8 cellular contexts compared by ENCODE assay signal in genomic region chr5:54310433-54311177, GRCh38. TPM values are rescaled to one million over a fixed set of nuclear protein-coding genes. Genes with fewer than 3 reads are reported as not detected.
DNase-seq lines count a peak whose midpoint lies in the region; ATAC-seq and TF ChIP-seq lines count a peak whose summit lies in the region.

ARL15 (minus strand) TSS chr5:54310573.

- peak within 1 kb of the TSS; percentile 25 for H2BK12ac ChIP-seq in trophoblast cell (ENCODE audit: low read length)

- WGBS in trophoblast cell (ENCODE audit: extremely low coverage, insufficient coverage, insufficient read length), result no CpG with 5 or more reads among the region's 51 CpGs
- WGBS in transverse colon (ENCODE audit: low coverage in 1 of 2), 2 donors, result 0% methylated on average over 42 of the region's 51 CpGs; no CpG with 5 or more reads in 1 of the 2 donors

- H3K36me3 ChIP-seq in adipocyte (ENCODE audit: control insufficient read depth, insufficient read depth, low read length, severe bottlenecking) (no peaks in the 10 kb centered on the region), trophoblast cell (ENCODE audit: control insufficient read depth in 1 of 2, insufficient read depth in 2 of 2, low read length in 2 of 2) (no peaks in the 10 kb centered on the region), transverse colon (no peaks in the 10 kb centered on the region)

- H3K9me3 ChIP-seq in adipocyte (ENCODE audit: control insufficient read depth, low read length) (no peaks in the 10 kb centered on the region), trophoblast cell (ENCODE audit: insufficient read depth, low read depth, low read length) (no peaks in the 10 kb centered on the region), transverse colon (no peaks in the 10 kb centered on the region)

- peak within 1 kb of the TSS; percentile 88 for H2BK5ac ChIP-seq in trophoblast cell (ENCODE audit: low read depth, low read length, poor library complexity)

- TF ChIP-seq EP300 in transverse colon (IDR thresholded peaks at IDR 0.05; ENCODE audit: low read depth), result no peak

- H3K4me2 ChIP-seq in trophoblast cell (ENCODE audit: low read length), result peak within 1 kb of the TSS; percentile 100

- H3K79me2 ChIP-seq in trophoblast cell (ENCODE audit: control insufficient read depth, insufficient read depth, low read length, poor library complexity), result peaks cover 3% of the 10 kb centered on the region

- peak within 1 kb of the TSS; percentile 82 for H4K12ac ChIP-seq in trophoblast cell (ENCODE audit: low read depth, low read length)

- H3K4ac ChIP-seq in trophoblast cell (ENCODE audit: low read depth, low read length), result peak within 1 kb of the TSS; percentile 30

- TF ChIP-seq POLR2A in transverse colon (IDR thresholded peaks at IDR 0.05), result peak; percentile 100

- no peak within 1 kb of the TSS for H2AK5ac ChIP-seq in trophoblast cell (ENCODE audit: low read length)

- peaks cover 12% of the 10 kb centered on the region for H3K79me1 ChIP-seq in trophoblast cell (ENCODE audit: low read length)

- in situ Hi-C loops in transverse colon (cut with MboI; ENCODE audit: low pct_ligation_motif_present in 1 of 4, low pct_unique_long_range_greater_than_20kb in 1 of 4, low sequenced_read_pairs in 3 of 4), result no loop called here

- H3K4me1 ChIP-seq in adipocyte (ENCODE audit: control insufficient read depth, insufficient read depth, low read length) (peaks cover 18% of the 10 kb centered on the region), trophoblast cell (ENCODE audit: control insufficient read depth in 1 of 2, insufficient read depth in 2 of 2, low read length in 2 of 2) (no peaks in the 10 kb centered on the region), transverse colon (peaks cover 0 to 40% (median 13%) of the 10 kb centered on the region in 4 donors)

- TF ChIP-seq CTCF in GM12865 (IDR thresholded peaks at IDR 0.05; ENCODE audit: insufficient read depth, low read depth, low read length, missing control alignments) (no peak), transverse colon (IDR thresholded peaks at IDR 0.05) (no peak)

- peak within 1 kb of the TSS; percentile 28 for H2AFZ ChIP-seq in trophoblast cell (ENCODE audit: insufficient read depth, low read length, poor library complexity)

- peak within 1 kb of the TSS; percentile 56 for H3K18ac ChIP-seq in trophoblast cell (ENCODE audit: low read length)

- H2BK120ac ChIP-seq in trophoblast cell (ENCODE audit: insufficient read depth, low read length, poor library complexity), result peak within 1 kb of the TSS; percentile 87

- H3K9ac ChIP-seq in adipocyte (ENCODE audit: low read length) (peak within 1 kb of the TSS; percentile 98), trophoblast cell (ENCODE audit: low read length) (peak within 1 kb of the TSS; percentile 79)

- peak; percentile 98 for ATAC-seq in HG02763 (IDR thresholded peaks at IDR 0.05; ENCODE audit: unreplicated experiment)

- intact Hi-C loops in cardiac septum (cut with DNase I) (loop anchor here (2.0 to 5.0 kb wide), 2 partner anchors 56 to 177 kb away; no protein-coding TSS in a partner anchor), transverse colon (cut with DNase I; ENCODE audit: low total_unique reads) (no loop called here)

- no peak within 1 kb of the TSS for H3K23ac ChIP-seq in trophoblast cell (ENCODE audit: low read length)

- H3K4me3 ChIP-seq in GM12865 (ENCODE audit: low read depth, low read length) (peak within 1 kb of the TSS; percentile 90), adipocyte (ENCODE audit: low read length) (peak within 1 kb of the TSS; percentile 99), trophoblast cell (ENCODE audit: low read depth, low read length) (peak within 1 kb of the TSS; percentile 82), transverse colon (peak within 1 kb of the TSS; percentile 80 to 97 (median 88))

- H3K27me3 ChIP-seq in adipocyte (replicated peaks; ENCODE audit: control insufficient read depth, insufficient read depth, low read length), result no peaks in the 10 kb centered on the region
- no peaks in the 10 kb centered on the region for H3K27me3 ChIP-seq in trophoblast cell (ENCODE audit: insufficient read depth, low read length)
- H3K27me3 ChIP-seq in transverse colon, result no peaks in the 10 kb centered on the region

- peak within 1 kb of the TSS; percentile 81 for H4K8ac ChIP-seq in trophoblast cell (ENCODE audit: low read depth, low read length)

- peak within 1 kb of the TSS; percentile 83 for H4K91ac ChIP-seq in trophoblast cell (ENCODE audit: low read depth, low read length)

- DNase-seq in GM12865 (ENCODE audit: low read depth) (peak; percentile 99), NCI-H1417 treated with DMSO at 0.1 percent for 48 hours (lab: John Stamatoyannopoulos, UW) (peak; percentile 90), SW480 (ENCODE audit: low spot score) (peak; percentile 94), adipocyte (ENCODE audit: low read depth) (peak; percentile 99), cardiac septum (ENCODE audit: low spot score) (peak; percentile 100), trophoblast cell (peak; percentile 95 to 97), transverse colon (peak; percentile 99)

- H3K14ac ChIP-seq in trophoblast cell (ENCODE audit: low read length), result peak within 1 kb of the TSS; percentile 58

- H3K27ac ChIP-seq in trophoblast cell (ENCODE audit: low read depth, low read length) (peak within 1 kb of the TSS; percentile 63), transverse colon (peak within 1 kb of the TSS; percentile 90 to 95 (median 92))

RNA-seq across cellular contexts. Expression of gene ARL15, which starts in this region (rescaled TPM):
- 21.3 TPM for total RNA-seq in cardiac septum
- 21.9 and 22.3 TPM in 2 replicates for polyA plus RNA-seq in trophoblast cell (2013)
- 10 to 100 TPM in 3 of 4 donors, 1 to 10 TPM in 1; 9.0 to 57.1 (median 27.7) TPM for total RNA-seq in transverse colon

Comparison
In these comparisons a context has a peak if more than half of its experiments do, and no peak if none do; other contexts are left out.
1. Peak in every context shown above with its lines: DNase-seq, ATAC-seq, H3K4me3 ChIP-seq and H3K27ac ChIP-seq.